ENCODE assay signal across 1 cellular context in genomic region chr7:22771829-22772228, GRCh38.
TF ChIP-seq lines count a peak whose summit lies in the region.

No MANE protein-coding gene starts in this region.

TF ChIP-seq in H1, 55 proteins besides CTCF, POLR2A, EP300 and RAD21 (continued from another document):
- TF ChIP-seq EGR1 (IDR thresholded peaks at IDR 0.05; ENCODE audit: borderline replicate concordance, low read depth, low read length) (no peak), E2F6 (IDR thresholded peaks at IDR 0.05) (no peak), CEBPB (IDR thresholded peaks at IDR 0.05; ENCODE audit: low read depth, low read length) (no peak), ATF2 (IDR thresholded peaks at IDR 0.05; ENCODE audit: low read length) (no peak), PHF8 (conservative IDR thresholded peaks at IDR 0.05; ENCODE audit: low read depth, low read length) (no peak), SP2 (IDR thresholded peaks at IDR 0.05; ENCODE audit: low read length) (no peak), CHD1 (IDR thresholded peaks at IDR 0.05; ENCODE audit: low read depth, low read length) (no peak), POU5F1 (IDR thresholded peaks at IDR 0.05; ENCODE audit: low read depth, low read length) (no peak), CBX5 (IDR thresholded peaks at IDR 0.05; ENCODE audit: low read depth, low read length) (no peak), TAF7 (optimal IDR thresholded peaks at IDR 0.05; ENCODE audit: borderline replicate concordance, low read depth, low read length) (no peak), GTF2F1 (IDR thresholded peaks at IDR 0.05; ENCODE audit: borderline replicate concordance, low read depth, low read length) (no peak), SP1 (IDR thresholded peaks at IDR 0.05; ENCODE audit: low read depth, low read length) (no peak), JUND (IDR thresholded peaks at IDR 0.05; ENCODE audit: low read length) (no peak), BACH1 (IDR thresholded peaks at IDR 0.05; ENCODE audit: low read length) (no peak), CHD7 (IDR thresholded peaks at IDR 0.05; ENCODE audit: insufficient replicate concordance, low read length) (no peak)
